12 cellular contexts compared by ENCODE assay signal in the genomic region with DNA sequence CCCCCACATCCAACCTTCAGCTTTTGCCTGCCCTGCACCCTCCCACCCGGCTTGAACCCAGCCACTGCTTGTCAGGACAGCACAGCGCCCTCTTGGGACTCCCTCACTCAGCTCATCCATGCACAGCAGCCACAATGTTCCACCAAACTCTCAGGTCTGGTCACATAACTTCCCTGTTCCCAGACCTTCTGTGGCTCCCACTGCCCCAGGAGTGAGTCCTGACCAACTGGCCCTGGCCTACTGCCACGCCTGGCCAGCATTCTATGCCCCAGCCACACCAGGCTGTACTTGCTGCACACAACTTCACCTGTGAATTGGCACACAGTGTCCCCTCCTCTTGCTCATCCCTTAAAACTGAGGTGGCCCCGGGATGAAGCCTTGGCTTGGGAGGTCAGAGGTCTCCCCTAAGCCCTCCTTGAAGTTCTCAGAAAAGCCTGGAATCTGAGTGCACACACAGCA. TPM values are rescaled to one million over a fixed set of nuclear protein-coding genes. Genes with fewer than 3 reads are reported as not detected.
DNase-seq lines count a peak whose midpoint lies in the region; ATAC-seq, FAIRE-seq and TF ChIP-seq lines count a peak whose summit lies in the region.
"Had no signal": no experiment of that assay in that cellular context is flagged by ENCODE, and none has a peak within 500 bp of the region (broad histone marks: within the 10 kb centered on the region; RNA-seq: fewer than 3 reads in every experiment).

No MANE protein-coding gene starts in this region.

- H3K36me3 ChIP-seq in brain microvascular endothelial cell (replicated peaks) (no peaks in the 10 kb centered on the region), neuronal stem cell (replicated peaks in 1 of 2; ENCODE audit: control insufficient read depth in 2 of 2, insufficient read depth in 2 of 2, low read length in 2 of 2) (peaks cover 91 to 100% of the 10 kb centered on the region in 2 donors)

- no peak overlapping the region for H2AFZ ChIP-seq in neuronal stem cell (ENCODE audit: low read length)

- FAIRE-seq in GM19239 (lab: Jason Lieb, UNC): no peak
- no peak for FAIRE-seq in frontal cortex (lab: Jason Lieb, UNC)
- FAIRE-seq: colon had no signal

- H2AK5ac ChIP-seq in neuronal stem cell (ENCODE audit: low read depth, low read length): no peak overlapping the region

- H3K4me2 ChIP-seq in neuronal stem cell (ENCODE audit: insufficient read depth, low read length, poor library complexity, severe bottlenecking): no peak overlapping the region

- no peak overlapping the region for H3K14ac ChIP-seq in neuronal stem cell (ENCODE audit: low read length)

- H3K27ac ChIP-seq in brain microvascular endothelial cell: no peak overlapping the region
- no peak overlapping the region for H3K27ac ChIP-seq in neuronal stem cell (replicated peaks; ENCODE audit: low read length)
- H3K27ac ChIP-seq: vagina had no signal

- H3K18ac ChIP-seq in neuronal stem cell (ENCODE audit: low read length): no peak overlapping the region

- ATAC-seq in HG03439 (IDR thresholded peaks at IDR 0.05; ENCODE audit: unreplicated experiment): no peak
- ATAC-seq: naive thymus-derived CD8-positive, alpha-beta T cell had no signal

- no peak overlapping the region for H3K4ac ChIP-seq in neuronal stem cell (ENCODE audit: low read length)

- no peak overlapping the region for H4K8ac ChIP-seq in neuronal stem cell (ENCODE audit: low read depth, low read length)

- H3K4me1 ChIP-seq in neuronal stem cell (ENCODE audit: control insufficient read depth in 2 of 2, insufficient read depth in 1 of 2, low read depth in 1 of 2, low read length in 2 of 2): no peaks in the 10 kb centered on the region

- H2BK12ac ChIP-seq in neuronal stem cell (ENCODE audit: low read length): no peak overlapping the region

- no peak overlapping the region for H3K9ac ChIP-seq in neuronal stem cell (ENCODE audit: low read depth, low read length, poor library complexity)

- peaks cover 7% of the 10 kb centered on the region for H3K79me1 ChIP-seq in neuronal stem cell (ENCODE audit: low read depth, low read length)

- WGBS in neuronal stem cell (ENCODE audit: extremely low coverage in 2 of 2, insufficient read length in 2 of 2, insufficient replicate concordance in 1 of 2), 2 donors: no CpG with 5 or more reads among the region's 4 CpGs

- in situ Hi-C loops in brain microvascular endothelial cell (cut with HindIII; ENCODE audit: low pct_ligation_motif_present, low sequenced_read_pairs): no loop called here

- H2BK5ac ChIP-seq in neuronal stem cell (ENCODE audit: low read length): no peak overlapping the region

- H3K23ac ChIP-seq in neuronal stem cell (ENCODE audit: low read depth, low read length, poor library complexity): peak overlapping the region; percentile 16

- H3K9me3 ChIP-seq in neuronal stem cell (replicated peaks in 1 of 2; ENCODE audit: control insufficient read depth in 2 of 2, insufficient read depth in 1 of 2, low read depth in 1 of 2, low read length in 2 of 2): peaks cover 0 to 1% of the 10 kb centered on the region in 2 donors
- H3K9me3 ChIP-seq: vagina had no signal

- H3K27me3 ChIP-seq in brain microvascular endothelial cell (replicated peaks) (no peaks in the 10 kb centered on the region), neuronal stem cell (ENCODE audit: control insufficient read depth in 3 of 3, insufficient read depth in 3 of 3, low read depth in 1 of 3, low read length in 3 of 3) (no peaks in the 10 kb centered on the region)
- H3K27me3 ChIP-seq: vagina had no signal

- peak; percentile 26 for TF ChIP-seq CTCF in brain microvascular endothelial cell (IDR thresholded peaks at IDR 0.05; ENCODE audit: low read depth, low read length, missing control alignments)

- DNase-seq in D341Med (ENCODE audit: low spot score): peak; percentile 26
- DNase-seq in GM19239 (ENCODE audit: insufficient read length, low spot score): peak; percentile 8
- DNase-seq in brain microvascular endothelial cell: no peak
- no peak for DNase-seq in neuronal stem cell (ENCODE audit: low spot score)
- DNase-seq in frontal cortex (ENCODE audit: low spot score in 2 of 2): no peak
- DNase-seq in HPDE6-E6E7 (ENCODE audit: extremely low spot score): no peak
- DNase-seq in germinal center (ENCODE audit: low spot score): no peak
- DNase-seq: DMS53 had no signal

- H3K4me3 ChIP-seq in brain microvascular endothelial cell (ENCODE audit: low read depth, low read length) (no peak overlapping the region), neuronal stem cell (ENCODE audit: low read length in 2 of 2) (no peak overlapping the region)
- H3K4me3 ChIP-seq: vagina had no signal

- no peak overlapping the region for H4K91ac ChIP-seq in neuronal stem cell (ENCODE audit: low read depth, low read length, poor library complexity)

- H2BK15ac ChIP-seq in neuronal stem cell (ENCODE audit: low read length): no peak overlapping the region

- no peak overlapping the region for H2BK120ac ChIP-seq in neuronal stem cell (ENCODE audit: low read depth, low read length)

RNA-seq across cellular contexts. Expression of a gene that starts 21.0 kb away (rescaled TPM):
- 99.5 TPM for polyA plus RNA-seq in neuronal stem cell (2013, experiment 1 of 2)
- polyA plus RNA-seq in neuronal stem cell (2013, experiment 2 of 2): 94.2 TPM
- total RNA-seq in frontal cortex: 32.2 TPM
- polyA plus RNA-seq: naive thymus-derived CD8-positive, alpha-beta T cell had no signal

RNA-seq across cellular contexts. Expression of a gene that starts 31.1 kb away (rescaled TPM):
- 11.8 TPM for polyA plus RNA-seq in neuronal stem cell (2013, experiment 1 of 2)
- polyA plus RNA-seq in neuronal stem cell (2013, experiment 2 of 2): 12.2 TPM
- total RNA-seq in frontal cortex: 12.6 TPM

RNA-seq across cellular contexts. Expression of a gene that starts 31.2 kb away (rescaled TPM):
- 841 TPM for polyA plus RNA-seq in neuronal stem cell (2013, experiment 1 of 2)
- polyA plus RNA-seq in neuronal stem cell (2013, experiment 2 of 2): 834 TPM
- total RNA-seq in frontal cortex: 99.9 TPM

RNA-seq across cellular contexts. Expression of a gene that starts 36.8 kb away (rescaled TPM):
- 0.85 TPM for polyA plus RNA-seq in neuronal stem cell (2013, experiment 1 of 2)
- 0.84 TPM for polyA plus RNA-seq in neuronal stem cell (2013, experiment 2 of 2)
- total RNA-seq in frontal cortex: 1.6 TPM
- total RNA-seq: naive thymus-derived CD8-positive, alpha-beta T cell; vagina had no signal
- polyA plus RNA-seq: naive thymus-derived CD8-positive, alpha-beta T cell had no signal

RNA-seq across cellular contexts. Expression of a gene that starts 37.7 kb away (rescaled TPM):
- 12.1 TPM for polyA plus RNA-seq in neuronal stem cell (2013, experiment 1 of 2)
- 12.0 TPM for polyA plus RNA-seq in neuronal stem cell (2013, experiment 2 of 2)
- 7.3 TPM for total RNA-seq in frontal cortex

Comparison
In these comparisons a context has a peak if more than half of its experiments do, and no peak if none do; other contexts are left out.
1. DNase-seq: peak in D341Med (single experiment) and GM19239 (single experiment); none in brain microvascular endothelial cell (single experiment), neuronal stem cell (single experiment), frontal cortex (0 of 2), HPDE6-E6E7 (single experiment) and germinal center (single experiment).